17 cellular contexts compared by ENCODE assay signal in the genomic region with DNA sequence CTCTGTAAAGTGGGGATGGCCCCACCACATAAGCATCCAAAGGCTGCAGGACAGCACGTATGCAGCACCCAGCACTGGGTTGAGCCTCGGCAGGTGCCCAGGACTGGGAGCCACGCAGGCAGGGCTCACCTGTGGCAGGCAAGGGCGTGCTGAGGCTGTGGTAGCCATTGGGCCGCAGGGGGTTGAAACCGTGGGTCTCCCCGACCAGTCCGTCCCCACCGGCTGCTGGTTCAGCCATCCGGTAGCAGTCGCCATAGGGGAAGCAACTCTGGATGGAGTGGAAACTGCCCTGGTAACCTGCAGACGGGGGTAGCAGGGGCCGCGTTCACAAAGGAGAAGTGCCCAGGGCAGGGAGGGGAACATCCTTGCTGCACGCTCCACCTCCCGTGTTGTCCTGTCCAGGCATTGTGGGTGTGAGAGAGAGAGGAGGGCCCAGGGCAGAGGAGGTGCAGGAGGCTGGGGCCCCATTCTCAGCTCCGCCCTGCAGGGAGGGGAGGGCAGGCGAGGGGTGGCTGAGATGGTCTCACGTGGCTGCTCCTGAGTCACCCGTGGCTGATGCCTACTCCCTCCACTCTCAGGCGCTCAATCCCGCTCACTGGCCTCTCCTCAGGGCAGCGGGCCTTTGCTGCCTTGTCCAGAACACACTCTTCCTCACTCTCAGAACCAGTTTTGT. TPM values are rescaled to one million over a fixed set of nuclear protein-coding genes. Genes with fewer than 3 reads are reported as not detected.
DNase-seq lines count a peak whose midpoint lies in the region; ATAC-seq, FAIRE-seq and TF ChIP-seq lines count a peak whose summit lies in the region.
"Had no signal": no experiment of that assay in that cellular context is flagged by ENCODE, and none has a peak within 500 bp of the region (broad histone marks: within the 10 kb centered on the region; RNA-seq: fewer than 3 reads in every experiment).

No MANE protein-coding gene starts in this region.

- RAD21 ChIA-PET in GM12878 (lab: Charles Lee; ENCODE audit: unreplicated experiment): no interaction called here

- no peaks in the 10 kb centered on the region for H3K27me3 ChIP-seq in GM12878 (replicated peaks in 1 of 2; ENCODE audit: control insufficient read depth in 2 of 2, insufficient read depth in 2 of 2, low read length in 1 of 2)

- no peak for TF ChIP-seq POLR2A in GM12878 (IDR thresholded peaks at IDR 0.05; ENCODE audit: low read depth, low read length)

- BruUV-seq in GM12878 (replicated peaks; lab: Mats Ljungman, UMichigan): no TSS peak

- H3K27ac ChIP-seq in GM12878 (ENCODE audit: control insufficient read depth, insufficient read depth): no peak overlapping the region

- peak; percentile 25 for DNase-seq in AG10803 (ENCODE audit: low read depth)
- DNase-seq in HT1080 (ENCODE audit: low read depth): peak; percentile 61
- no peak for DNase-seq in GM12878 (ENCODE audit: low read depth, low spot score)
- DNase-seq in mucosa of descending colon: no peak
- no peak for DNase-seq in mesothelial cell of epicardium (ENCODE audit: low spot score in 2 of 2, unreplicated experiment in 2 of 2)
- no peak for DNase-seq in NCI-H187 treated with DMSO at 0.1 percent for 48 hours (lab: John Stamatoyannopoulos, UW)
- DNase-seq: activated CD4-positive, alpha-beta T cell treated with anti-CD3 and anti-CD28 coated beads, Interleukin-2, amount 10 ng/mL, durations not matched to agents 24 days and 14 days; Karpas-422; NCI-H446; SHP77 treated with DMSO at 0.1 percent for 48 hours; stimulated activated CD4-positive, alpha-beta T cell treated with anti-CD3 and anti-CD28 coated beads, Interleukin-4, amount 100 ng/mL, for 24 hours had no signal

- TF ChIP-seq RAD21 in GM12878 (IDR thresholded peaks at IDR 0.05; ENCODE audit: insufficient read depth, low read depth, low read length): no peak

- H3K4me3 ChIP-seq in AG10803 (ENCODE audit: low read length): no peak overlapping the region
- H3K4me3 ChIP-seq in GM12878: no peak overlapping the region
- H3K4me3 ChIP-seq in mucosa of descending colon: no peak overlapping the region

- H3K79me2 ChIP-seq in GM12878 (ENCODE audit: control insufficient read depth, insufficient read depth, low read length): no peaks in the 10 kb centered on the region

- intact Hi-C loops in GM12878 (cut with micrococcal nuclease; ENCODE audit: unreplicated experiment): no loop called here
- intact Hi-C loops in mucosa of descending colon (cut with DNase I, micrococcal nuclease): no loop called here

- H3K4me1 ChIP-seq in GM12878 (ENCODE audit: control insufficient read depth, insufficient read depth, low read length): no peaks in the 10 kb centered on the region
- H3K4me1 ChIP-seq in mucosa of descending colon (ENCODE audit: low read depth): no peaks in the 10 kb centered on the region

- no peaks in the 10 kb centered on the region for H3K36me3 ChIP-seq in GM12878 (ENCODE audit: control insufficient read depth in 2 of 2, insufficient read depth in 2 of 2, low read length in 1 of 2)
- no peaks in the 10 kb centered on the region for H3K36me3 ChIP-seq in mucosa of descending colon (ENCODE audit: low read depth)

- H4K20me1 ChIP-seq in GM12878 (ENCODE audit: control insufficient read depth, insufficient read depth): no peaks in the 10 kb centered on the region

- no peak overlapping the region for H3K4me3 Mint-ChIP-seq in mesothelial cell of epicardium
- H3K4me3 Mint-ChIP-seq: activated CD4-positive, alpha-beta T cell treated with anti-CD3 and anti-CD28 coated beads, Interleukin-2, amount 10 ng/mL, durations not matched to agents 24 days and 14 days; activated naive CD4-positive, alpha-beta T cell treated with anti-CD3 and anti-CD28 coated beads, Interleukin-2, amount 50 U/mL, for 24 hours; CD14-positive monocyte; neural crest cell had no signal

- H3K9me3 Mint-ChIP-seq in mesothelial cell of epicardium: no peaks in the 10 kb centered on the region
- H3K9me3 Mint-ChIP-seq: activated CD4-positive, alpha-beta T cell treated with anti-CD3 and anti-CD28 coated beads, Interleukin-2, amount 10 ng/mL, durations not matched to agents 24 days and 14 days; activated naive CD4-positive, alpha-beta T cell treated with anti-CD3 and anti-CD28 coated beads, Interleukin-2, amount 50 U/mL, for 24 hours; CD14-positive monocyte; neural crest cell had no signal

- H3K36me3 Mint-ChIP-seq in mesothelial cell of epicardium: no peaks in the 10 kb centered on the region
- H3K36me3 Mint-ChIP-seq: activated naive CD4-positive, alpha-beta T cell treated with anti-CD3 and anti-CD28 coated beads, Interleukin-2, amount 50 U/mL, for 24 hours; CD14-positive monocyte had no signal

- peak; percentile 70 for ATAC-seq in GM12878
- peak; percentile 21 for ATAC-seq in mucosa of descending colon
- no peak for ATAC-seq in GM18519 (IDR thresholded peaks at IDR 0.05; ENCODE audit: low FRiP score, unreplicated experiment)
- ATAC-seq in GM18511 (IDR thresholded peaks at IDR 0.05; ENCODE audit: unreplicated experiment): no peak

- TF ChIP-seq CTCF in AG10803 (conservative IDR thresholded peaks at IDR 0.05; ENCODE audit: low read length) (no peak), GM12878 (IDR thresholded peaks at IDR 0.05 in 2 of 3, conservative IDR thresholded peaks at IDR 0.05 in 1 of 3; ENCODE audit: control insufficient read depth in 2 of 3, extremely low read depth in 1 of 3, insufficient read depth in 1 of 3, low read depth in 3 of 3, low read length in 3 of 3) (no peak), mucosa of descending colon (IDR thresholded peaks at IDR 0.05) (no peak), mesothelial cell of epicardium (IDR thresholded peaks at IDR 0.05; ENCODE audit: unreplicated experiment) (no peak)

- no peak for TF ChIP-seq EP300 in GM12878 (IDR thresholded peaks at IDR 0.05; ENCODE audit: borderline replicate concordance in 1 of 2, control insufficient read depth in 1 of 2, low read depth in 2 of 2, low read length in 2 of 2)

- CTCF ChIA-PET in GM12878 (lab: Yijun Ruan, JAX): no interaction called here

- WGBS in GM12878 (ENCODE audit: insufficient coverage, insufficient replicate concordance, low lambda C conversion rate, missing lambda C conversion rate): 22% methylated on average over 22 of the region's 23 CpGs

- H2AFZ ChIP-seq in GM12878 (ENCODE audit: control insufficient read depth, low read depth, low read length): no peak overlapping the region

- POLR2A ChIA-PET in GM12878 (lab: Charles Lee): no interaction called here

- SMC1A ChIA-PET in GM12878 (lab: Charles Lee; ENCODE audit: uncharacterized antibody, unreplicated experiment): no interaction called here

- H3K9me3 ChIP-seq in GM12878 (replicated peaks; ENCODE audit: control insufficient read depth, insufficient read depth, low read length) (no peaks in the 10 kb centered on the region), mucosa of descending colon (no peaks in the 10 kb centered on the region)

- no peak overlapping the region for H3K27ac Mint-ChIP-seq in mesothelial cell of epicardium
- H3K27ac Mint-ChIP-seq: activated CD4-positive, alpha-beta T cell treated with anti-CD3 and anti-CD28 coated beads, Interleukin-2, amount 10 ng/mL, durations not matched to agents 24 days and 14 days; activated naive CD4-positive, alpha-beta T cell treated with anti-CD3 and anti-CD28 coated beads, Interleukin-2, amount 50 U/mL, for 24 hours; CD14-positive monocyte had no signal

- in situ Hi-C loops in GM12878 (cut with MboI): no loop called here

- peaks cover 29% of the 10 kb centered on the region for H3K4me1 Mint-ChIP-seq in mesothelial cell of epicardium
- H3K4me1 Mint-ChIP-seq: activated CD4-positive, alpha-beta T cell treated with anti-CD3 and anti-CD28 coated beads, Interleukin-2, amount 10 ng/mL, durations not matched to agents 24 days and 14 days; activated naive CD4-positive, alpha-beta T cell treated with anti-CD3 and anti-CD28 coated beads, Interleukin-2, amount 50 U/mL, for 24 hours had no signal

- no peak overlapping the region for H3K9ac ChIP-seq in GM12878 (ENCODE audit: control insufficient read depth, insufficient read depth, low read length)

- FAIRE-seq in GM12878 (lab: Jason Lieb, UNC): no peak

- H3K4me2 ChIP-seq in GM12878 (ENCODE audit: control insufficient read depth, insufficient read depth): no peak overlapping the region

- H3K27me3 Mint-ChIP-seq in mesothelial cell of epicardium (ENCODE audit: low read depth): peaks cover 43% of the 10 kb centered on the region
- H3K27me3 Mint-ChIP-seq: activated CD4-positive, alpha-beta T cell treated with anti-CD3 and anti-CD28 coated beads, Interleukin-2, amount 10 ng/mL, durations not matched to agents 24 days and 14 days; activated naive CD4-positive, alpha-beta T cell treated with anti-CD3 and anti-CD28 coated beads, Interleukin-2, amount 50 U/mL, for 24 hours had no signal

TF ChIP-seq in GM12878, 131 proteins besides CTCF, POLR2A, EP300 and RAD21 (continues in another document):
- TF ChIP-seq FOS (IDR thresholded peaks at IDR 0.05; ENCODE audit: borderline replicate concordance, extremely low read depth, insufficient read length): no peak
- no peak for TF ChIP-seq RBBP5 (conservative IDR thresholded peaks at IDR 0.05)

RNA-seq across cellular contexts. Expression of gene DMRTB1, which starts 49.9 kb away (rescaled TPM):
- not detected in 2 replicates for total RNA-seq in HT1080 (2014; rRNA removed; shearing (Covaris generic))
- not detected in 2 replicates for polyA plus RNA-seq in HT1080 (2015; cell fraction: cytosol; rRNA removed)
- not detected in 2 replicates for polyA plus RNA-seq in HT1080 (2015; cell fraction: nucleus; rRNA removed)
- not detected in 2 replicates for total RNA-seq in GM12878 (2013; cell fraction: nucleolus; rRNA removed)
- total RNA-seq in GM12878 (2014; rRNA removed): not detected in 2 replicates
- not detected in 2 replicates for total RNA-seq in GM12878 (2014; rRNA removed; fragmentation: Illumina TruSeq; extraction: Trizol)
- total RNA-seq in GM12878 (2021): not detected in 2 replicates
- not detected for polyA plus RNA-seq in GM12878 (2011; ENCODE audit: low read depth)
- polyA plus RNA-seq in GM12878 (2011; rRNA removed): not detected in 2 replicates
- not detected in 2 replicates for polyA plus RNA-seq in GM12878 (2011; cell fraction: cytosol; rRNA removed)
- not detected in 2 replicates for polyA plus RNA-seq in GM12878 (2011; cell fraction: nucleus; rRNA removed)
- not detected in 2 replicates for polyA plus RNA-seq in GM12878 (2012)
- polyA plus RNA-seq in GM12878 (2014; fragmentation: Illumina TruSeq; extraction: Trizol): not detected in 2 replicates
- polyA plus RNA-seq in GM12878 (2014; fragmentation: Nextera tagmentation; extraction: Ambion mirVana): not detected
- not detected in 2 replicates for polyA plus RNA-seq in GM12878 (2014; rRNA removed)
- not detected for polyA plus RNA-seq in GM12878 (2016; fragmentation: Nextera tagmentation; extraction: Ambion mirVana)
- polyA minus RNA-seq in GM12878 (2011; rRNA and poly(A)+ RNA removed): not detected in 2 replicates
- polyA minus RNA-seq in GM12878 (2011; cell fraction: cytosol; rRNA and poly(A)+ RNA removed): not detected in 2 replicates
- polyA minus RNA-seq in GM12878 (2011; cell fraction: nucleus; rRNA and poly(A)+ RNA removed): not detected in 2 replicates
- total RNA-seq in mucosa of descending colon: not detected
- not detected in 3 replicates for total RNA-seq in mesothelial cell of epicardium
- total RNA-seq: activated CD4-positive, alpha-beta T cell treated with anti-CD3 and anti-CD28 coated beads, Interleukin-2, amount 10 ng/mL, durations not matched to agents 24 days and 14 days; neural crest cell; ureter had no signal
- polyA plus RNA-seq: CD14-positive monocyte had no signal

Comparison
In these comparisons a context has a peak if more than half of its experiments do, and no peak if none do; other contexts are left out.
1. DNase-seq: peak in AG10803 (single experiment) and HT1080 (single experiment); none in GM12878 (single experiment), mucosa of descending colon (0 of 3), mesothelial cell of epicardium (0 of 2) and NCI-H187 treated with DMSO at 0.1 percent for 48 hours (single experiment).
2. ATAC-seq: peak in GM12878 (single experiment) and mucosa of descending colon (single experiment); none in GM18519 (single experiment) and GM18511 (single experiment).